9 cellular contexts compared by ENCODE assay signal in genomic region chr19:42420055-42420544, GRCh38. TPM values are rescaled to one million over a fixed set of nuclear protein-coding genes. Genes with fewer than 3 reads are reported as not detected.
DNase-seq lines count a peak whose midpoint lies in the region; ATAC-seq and TF ChIP-seq lines count a peak whose summit lies in the region.
"Had no signal": no experiment of that assay in that cellular context is flagged by ENCODE, and none has a peak within 500 bp of the region (broad histone marks: within the 10 kb centered on the region; RNA-seq: fewer than 3 reads in every experiment).

No MANE protein-coding gene starts in this region.

- peaks cover 0 to 11% of the 10 kb centered on the region in 2 donors for H3K36me3 Mint-ChIP-seq in CD4-positive, alpha-beta memory T cell
- peaks cover 0 to 13% (median 3%) of the 10 kb centered on the region in 3 experiments; a peak in 5 of 7 replicates for H3K36me3 Mint-ChIP-seq in H9 (ENCODE audit: insufficient read depth in 1 of 3, low read depth in 3 of 3)
- peaks cover 18% of the 10 kb centered on the region for H3K36me3 Mint-ChIP-seq in activated T-helper 17 cell treated with anti-CD3 and anti-CD28 coated beads, Interleukin-2, amount 50 U/mL, for 72 hours (ENCODE audit: low read depth)

- no peaks in the 10 kb centered on the region for H3K27me3 Mint-ChIP-seq in CD4-positive, alpha-beta memory T cell
- peaks cover 95% of the 10 kb centered on the region for H3K27me3 Mint-ChIP-seq in H9 (ENCODE audit: low read depth)
- no peaks in the 10 kb centered on the region for H3K27me3 Mint-ChIP-seq in activated T-helper 17 cell treated with anti-CD3 and anti-CD28 coated beads, Interleukin-2, amount 50 U/mL, for 72 hours

- CTCF ChIA-PET in CD4-positive, alpha-beta memory T cell (lab: Charles Lee; ENCODE audit: partially characterized antibody), result interaction anchor here (0.6 to 6.0 kb wide), 15 partner anchors 10 to 325 kb away, joined by 3 to 58 read pairs (median 4); partner anchors contain the start of gene CEACAM1
- CTCF ChIA-PET in PC-9 (lab: Charles Lee), result interaction anchor here (0.5 kb wide), 1 partner anchor 17 kb away, joined by 3 read pairs; no protein-coding TSS in a partner anchor

- no peak overlapping the region for H3K4ac ChIP-seq in H9 (ENCODE audit: low read depth, low read length)

- H2AFZ ChIP-seq in H9 (ENCODE audit: low read length), result no peak overlapping the region
- H2AFZ ChIP-seq in PC-9, result no peak overlapping the region

- H4K5ac ChIP-seq in H9 (ENCODE audit: insufficient read length, low read depth, low read length), result no peak overlapping the region

- H3K9me2 ChIP-seq in PC-9 (ENCODE audit: insufficient read depth), result no peaks in the 10 kb centered on the region

- no peak overlapping the region for H3K56ac ChIP-seq in H9 (ENCODE audit: insufficient read length, low read depth, low read length)

- ATAC-seq in activated T-helper 17 cell treated with anti-CD3 and anti-CD28 coated beads, Interleukin-2, amount 50 U/mL, for 72 hours (replicated peaks), result peak; percentile 39
- ATAC-seq in GM19395 (IDR thresholded peaks at IDR 0.05; ENCODE audit: unreplicated experiment), result no peak
- ATAC-seq in HG03139 (IDR thresholded peaks at IDR 0.05; ENCODE audit: unreplicated experiment), result no peak

- DNase-seq in CD4-positive, alpha-beta memory T cell, result peak; percentile 75 to 83 (median 77)
- DNase-seq in H9 (peak; percentile 74), PC-9 (peak in 1 of 2 experiments; percentile 41), germinal center (ENCODE audit: low spot score) (peak; percentile 90)
- DNase-seq in stimulated activated CD4-positive, alpha-beta T cell treated with anti-CD3 and anti-CD28 coated beads, Interleukin-15, amount 100 ng/mL, for 24 hours, result peak; percentile 87

- H2AK5ac ChIP-seq in H9 (ENCODE audit: insufficient read length, low read length), result no peak overlapping the region

- no peak overlapping the region for H3K4me3 ChIP-seq in CD4-positive, alpha-beta memory T cell (ENCODE audit: low read length in 2 of 2)
- no peak overlapping the region for H3K4me3 ChIP-seq in PC-9
- H3K4me3 ChIP-seq: skin epidermis had no signal

- no peaks in the 10 kb centered on the region for H3K27me3 ChIP-seq in CD4-positive, alpha-beta memory T cell (ENCODE audit: insufficient read depth, low read length)
- H3K27me3 ChIP-seq in H9 (ENCODE audit: insufficient read depth, low read length), result peaks cover 14% of the 10 kb centered on the region; the same call in 1 of the 2 replicates
- H3K27me3 ChIP-seq in PC-9 (ENCODE audit: insufficient read depth, low read depth), result no peaks in the 10 kb centered on the region

- H3K4me1 Mint-ChIP-seq in CD4-positive, alpha-beta memory T cell, result peaks cover 28 to 48% (median 37%) of the 10 kb centered on the region in 4 donors
- peaks cover 14 to 30% of the 10 kb centered on the region in 2 experiments for H3K4me1 Mint-ChIP-seq in H9
- H3K4me1 Mint-ChIP-seq in activated T-helper 17 cell treated with anti-CD3 and anti-CD28 coated beads, Interleukin-2, amount 50 U/mL, for 72 hours, result peaks cover 29% of the 10 kb centered on the region

- H2BK15ac ChIP-seq in H9 (ENCODE audit: low read depth, low read length), result no peak overlapping the region

- no peak overlapping the region for H3K4me2 ChIP-seq in H9 (ENCODE audit: insufficient read depth, insufficient read length, low read length)
- no peak overlapping the region for H3K4me2 ChIP-seq in PC-9

- H3K18ac ChIP-seq in H9 (ENCODE audit: insufficient read length, low read depth, low read length), result no peak overlapping the region

- H3K4me1 ChIP-seq in CD4-positive, alpha-beta memory T cell (ENCODE audit: insufficient read depth, low read length), result peaks cover 39% of the 10 kb centered on the region
- H3K4me1 ChIP-seq in H9 (ENCODE audit: insufficient read depth, low read length), result no peaks in the 10 kb centered on the region
- peaks cover 28% of the 10 kb centered on the region for H3K4me1 ChIP-seq in PC-9 (replicated peaks; ENCODE audit: insufficient read depth)

- peaks cover 26% of the 10 kb centered on the region for H3F3A ChIP-seq in PC-9 (ENCODE audit: insufficient read depth, low read depth)

- intact Hi-C loops in CD4-positive, alpha-beta memory T cell (cut with micrococcal nuclease), result loop anchor here (1.0 to 5.0 kb wide), 7 partner anchors 13 to 343 kb away; partner anchors contain the start of genes CIC, GSK3A, POU2F2 and ZNF574
- intact Hi-C loops in PC-9 (cut with micrococcal nuclease; ENCODE audit: unreplicated experiment), result no loop called here

- H3K9ac ChIP-seq in H9 (ENCODE audit: extremely low read depth, insufficient read length, low read length), result no peak overlapping the region

- BruUV-seq in PC-9 (replicated peaks; lab: Mats Ljungman, UMichigan), result no TSS peak

- H3K9me3 Mint-ChIP-seq in CD4-positive, alpha-beta memory T cell, result no peaks in the 10 kb centered on the region
- peaks cover 0 to 3% of the 10 kb centered on the region in 2 experiments; a peak in 3 of 5 replicates for H3K9me3 Mint-ChIP-seq in H9
- H3K9me3 Mint-ChIP-seq in activated T-helper 17 cell treated with anti-CD3 and anti-CD28 coated beads, Interleukin-2, amount 50 U/mL, for 72 hours, result no peaks in the 10 kb centered on the region

- POLR2A ChIA-PET in CD4-positive, alpha-beta memory T cell (lab: Charles Lee; ENCODE audit: partially characterized antibody), result interaction anchor here (0.5 to 2.3 kb wide), 4 partner anchors 13 to 99 kb away, joined by 3 to 7 read pairs (median 4); no protein-coding TSS in a partner anchor
- POLR2A ChIA-PET in PC-9 (lab: Charles Lee; ENCODE audit: unreplicated experiment), result interaction anchor here (0.5 kb wide), 1 partner anchor 178 kb away, joined by 3 read pairs; the partner anchor contains the start of gene GSK3A

- H4K91ac ChIP-seq in H9 (ENCODE audit: insufficient read length, low read depth, low read length), result no peak overlapping the region

- no peak overlapping the region for H3K27ac ChIP-seq in CD4-positive, alpha-beta memory T cell (ENCODE audit: low read depth, low read length)
- H3K27ac ChIP-seq in H9 (ENCODE audit: insufficient read length, low read depth, low read length) (no peak overlapping the region), PC-9 (no peak overlapping the region)

- no peak overlapping the region for H3K14ac ChIP-seq in H9 (ENCODE audit: insufficient read depth, low read length)

- TF ChIP-seq CTCF in H9 (conservative IDR thresholded peaks at IDR 0.05) (peak; percentile 81), PC-9 (conservative IDR thresholded peaks at IDR 0.05) (peak; percentile 71)

- peaks cover 7% of the 10 kb centered on the region for H3K23me2 ChIP-seq in H9 (ENCODE audit: insufficient read length, low read depth, low read length, poor library complexity, severe bottlenecking)

- no peaks in the 10 kb centered on the region for H3K9me3 ChIP-seq in CD4-positive, alpha-beta memory T cell (ENCODE audit: control insufficient read depth in 1 of 2, low read length in 2 of 2)
- H3K9me3 ChIP-seq in H9 (ENCODE audit: control insufficient read depth, low read depth, low read length) (no peaks in the 10 kb centered on the region), PC-9 (ENCODE audit: insufficient read depth, low read depth) (no peaks in the 10 kb centered on the region)

- peak overlapping the region; percentile 1 to 93 (median 64) for H3K27ac Mint-ChIP-seq in CD4-positive, alpha-beta memory T cell
- H3K27ac Mint-ChIP-seq in H9, result no peak overlapping the region
- peak overlapping the region; percentile 52 for H3K27ac Mint-ChIP-seq in activated T-helper 17 cell treated with anti-CD3 and anti-CD28 coated beads, Interleukin-2, amount 50 U/mL, for 72 hours

- H3K79me2 ChIP-seq in H9 (ENCODE audit: insufficient read depth, low read length) (no peaks in the 10 kb centered on the region), PC-9 (ENCODE audit: low read depth) (no peaks in the 10 kb centered on the region)

- no peak overlapping the region for H3K23ac ChIP-seq in H9 (ENCODE audit: insufficient read length, low read depth, low read length)

- no peak overlapping the region for H2BK5ac ChIP-seq in H9 (ENCODE audit: insufficient read length, low read length)

- no peak overlapping the region for H2BK12ac ChIP-seq in H9 (ENCODE audit: insufficient read length, low read depth, low read length)

- no peaks in the 10 kb centered on the region for H4K20me1 ChIP-seq in H9 (ENCODE audit: control insufficient read depth, insufficient read depth, insufficient read length)
- no peaks in the 10 kb centered on the region for H4K20me1 ChIP-seq in PC-9 (ENCODE audit: insufficient read depth)

- H2BK120ac ChIP-seq in H9 (ENCODE audit: low read depth, low read length, poor library complexity, severe bottlenecking), result no peak overlapping the region

- H3T11ph ChIP-seq in H9 (ENCODE audit: low read length), result no peak overlapping the region

- H2BK20ac ChIP-seq in H9 (ENCODE audit: low read depth, low read length, poor library complexity, severe bottlenecking), result no peak overlapping the region

- H3K4me3 Mint-ChIP-seq in CD4-positive, alpha-beta memory T cell, result peak overlapping the region in 7 of 8 donors; percentile 0 to 64 (median 43)
- H3K4me3 Mint-ChIP-seq in H9, result no peak overlapping the region
- no peak overlapping the region for H3K4me3 Mint-ChIP-seq in activated T-helper 17 cell treated with anti-CD3 and anti-CD28 coated beads, Interleukin-2, amount 50 U/mL, for 72 hours

- no peaks in the 10 kb centered on the region for H3K79me1 ChIP-seq in H9 (ENCODE audit: insufficient read depth, low read depth, low read length, poor library complexity, severe bottlenecking)

- H4K8ac ChIP-seq in H9 (replicated peaks; ENCODE audit: insufficient read length, low read depth, low read length), result no peak overlapping the region

- WGBS in H9 (ENCODE audit: extremely low coverage, insufficient read length, low lambda C conversion rate), result no CpG with 5 or more reads among the region's 10 CpGs

- no peaks in the 10 kb centered on the region for H3K36me3 ChIP-seq in CD4-positive, alpha-beta memory T cell (ENCODE audit: insufficient read depth, low read length)
- no peaks in the 10 kb centered on the region for H3K36me3 ChIP-seq in PC-9 (ENCODE audit: low read depth)

RNA-seq across cellular contexts. Expression of gene LIPE, which starts 7.1 kb away (rescaled TPM):
- total RNA-seq in CD4-positive, alpha-beta memory T cell, result 10 to 100 TPM; 32.5 to 32.6 TPM
- polyA plus RNA-seq in CD4-positive, alpha-beta memory T cell, result 1 to 10 TPM; 4.0 to 7.4 TPM
- total RNA-seq in H9 (2021), result 5.7 and 6.3 TPM in 2 replicates
- total RNA-seq in PC-9 (2021), result 10.7 and 12.7 TPM in 2 replicates
- 10 to 100 TPM; 12.5 to 25.5 TPM for total RNA-seq in activated T-helper 17 cell treated with anti-CD3 and anti-CD28 coated beads, Interleukin-2, amount 50 U/mL, for 72 hours

RNA-seq across cellular contexts. Expression of gene CXCL17, which starts 22.6 kb away (rescaled TPM):
- total RNA-seq in CD4-positive, alpha-beta memory T cell, result not detected
- not detected for polyA plus RNA-seq in CD4-positive, alpha-beta memory T cell
- total RNA-seq in H9 (2021) (not detected in 2 replicates), PC-9 (2021) (0.41 TPM in 1 of 2 replicates, not detected in the other)
- total RNA-seq in activated T-helper 17 cell treated with anti-CD3 and anti-CD28 coated beads, Interleukin-2, amount 50 U/mL, for 72 hours, result not detected

RNA-seq across cellular contexts. Expression of gene CNFN, which starts 30.0 kb away (rescaled TPM):
- not detected for total RNA-seq in CD4-positive, alpha-beta memory T cell
- polyA plus RNA-seq in CD4-positive, alpha-beta memory T cell, result under 1 TPM in 1 of 2 donors, not detected in 1; 0.96 TPM
- total RNA-seq in H9 (2021) (7.1 and 8.8 TPM in 2 replicates), PC-9 (2021) (4.9 and 7.8 TPM in 2 replicates)
- total RNA-seq in activated T-helper 17 cell treated with anti-CD3 and anti-CD28 coated beads, Interleukin-2, amount 50 U/mL, for 72 hours, result under 1 TPM in 1 of 2 donors, not detected in 1; 0.54 TPM

Comparison
In these comparisons a context has a peak if more than half of its experiments do, and no peak if none do; other contexts are left out.
1. H3K27ac Mint-ChIP-seq: peak in CD4-positive, alpha-beta memory T cell (7 of 7) and activated T-helper 17 cell treated with anti-CD3 and anti-CD28 coated beads, Interleukin-2, amount 50 U/mL, for 72 hours (single experiment); none in H9 (0 of 3).
2. H3K4me3 Mint-ChIP-seq: peak in CD4-positive, alpha-beta memory T cell (7 of 8); none in H9 (0 of 2) and activated T-helper 17 cell treated with anti-CD3 and anti-CD28 coated beads, Interleukin-2, amount 50 U/mL, for 72 hours (single experiment).